19 cellular contexts compared by ENCODE assay signal in the genomic region with DNA sequence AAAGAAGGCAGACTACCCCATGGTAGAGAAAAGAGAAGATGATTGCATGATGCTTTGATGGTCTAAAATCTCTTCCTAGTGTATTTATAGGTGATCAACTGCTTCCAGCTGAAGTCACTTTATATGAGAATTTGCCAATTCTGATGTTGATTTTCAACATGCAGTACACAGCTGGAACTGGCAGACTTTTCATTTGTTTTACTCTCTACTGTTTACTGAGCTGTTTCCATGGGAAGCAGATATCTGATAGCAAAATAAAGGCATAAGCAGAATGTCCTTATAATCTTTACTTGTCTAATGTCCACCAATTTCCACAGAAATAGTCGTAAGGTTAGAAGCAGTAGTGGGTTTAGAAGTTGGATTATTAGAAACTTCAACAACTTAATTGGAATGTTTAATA.
"Had no signal": no experiment of that assay in that cellular context is flagged by ENCODE, and none has a peak within 500 bp of the region (broad histone marks: within the 10 kb centered on the region; RNA-seq: fewer than 3 reads in every experiment).

No MANE protein-coding gene starts in this region.

- H3K4me1 ChIP-seq: adrenal gland, suprapubic skin had no signal

- H3K27ac Mint-ChIP-seq: dendritic cell treated with granulocyte-macrophage colony-stimulating factor and Interleukin-4, amounts not matched to agents 40 ng/mL and 50 ng/mL, for 4 days; memory B cell; nephron progenitor cell; type B pancreatic cell had no signal

- H3K4me1 Mint-ChIP-seq: brain, memory B cell had no signal

- H3K36me3 Mint-ChIP-seq: brain, memory B cell, type B pancreatic cell had no signal

- H3K4me3 Mint-ChIP-seq: brain; dendritic cell treated with granulocyte-macrophage colony-stimulating factor and Interleukin-4, amounts not matched to agents 40 ng/mL and 50 ng/mL, for 4 days; memory B cell; nephron progenitor cell; type B pancreatic cell had no signal

- H3K4me3 ChIP-seq: adrenal gland, suprapubic skin had no signal

- H3K9me3 ChIP-seq: adrenal gland, suprapubic skin had no signal

- DNase-seq: activated CD4-positive, alpha-beta T cell treated with anti-CD3 and anti-CD28 coated beads for 48 hours; activated CD8-positive, alpha-beta memory T cell treated with anti-CD3 and anti-CD28 coated beads for 24 hours; activated naive CD4-positive, alpha-beta T cell treated with anti-CD3 and anti-CD28 coated beads, Interleukin-2, amount 50 U/mL, for 16 hours; activated T-cell treated with anti-CD3 and anti-CD28 coated beads for 4 hours; adrenal gland; foreskin melanocyte; head of caudate nucleus; left cardiac atrium; nephron progenitor cell; stimulated activated CD4-positive, alpha-beta T cell treated with anti-CD3 and anti-CD28 coated beads, Interleukin-4, amount 100 ng/mL, for 1 hour; stimulated activated CD8-positive, alpha-beta memory T cell treated with anti-CD3 and anti-CD28 coated beads, Interleukin-4, amount 100 ng/mL, for 48 hours; stimulated activated naive CD8-positive, alpha-beta T cell treated with anti-CD3 and anti-CD28 coated beads, Interleukin-15, Interleukin-2, amounts not matched to agents 100 U/mL and 50 U/mL, for 24 hours; T-helper 1 cell had no signal

- H3K27ac ChIP-seq: adrenal gland, suprapubic skin had no signal

- H3K36me3 ChIP-seq: adrenal gland, suprapubic skin had no signal

- ATAC-seq: esophagus mucosa; left cardiac atrium; stimulated activated naive CD8-positive, alpha-beta T cell treated with anti-CD3 and anti-CD28 coated beads, Interleukin-15, Interleukin-2, amounts not matched to agents 100 U/mL and 50 U/mL, for 24 hours had no signal

- H3K27me3 ChIP-seq: adrenal gland, suprapubic skin had no signal

- H3K27me3 Mint-ChIP-seq: brain, type B pancreatic cell had no signal

- H3K9me3 Mint-ChIP-seq: dendritic cell treated with granulocyte-macrophage colony-stimulating factor and Interleukin-4, amounts not matched to agents 40 ng/mL and 50 ng/mL, for 4 days; memory B cell; nephron progenitor cell; type B pancreatic cell had no signal
